Comparison of ENCODE assay signal across 8 cellular contexts in genomic region chr3:197554196-197554561, GRCh38. TPM values are rescaled to one million over a fixed set of nuclear protein-coding genes. Genes with fewer than 3 reads are reported as not detected.
DNase-seq lines count a peak whose midpoint lies in the region; ATAC-seq and TF ChIP-seq lines count a peak whose summit lies in the region.

No MANE protein-coding gene starts in this region.

- no peaks in the 10 kb centered on the region for H3K9me3 Mint-ChIP-seq in naive B cell

- H3K4me3 Mint-ChIP-seq in naive B cell = peak overlapping the region; percentile 85 to 95 (median 93)

- ATAC-seq in GM18502 (IDR thresholded peaks at IDR 0.05; ENCODE audit: poor library complexity, unreplicated experiment) (peak; percentile 1), HG03460 (IDR thresholded peaks at IDR 0.05; ENCODE audit: unreplicated experiment) (peak; percentile 1), naive B cell (ENCODE audit: low read depth in 2 of 2) (no peak), GM19328 (IDR thresholded peaks at IDR 0.05; ENCODE audit: unreplicated experiment) (no peak)

- no peaks in the 10 kb centered on the region for H3K36me3 Mint-ChIP-seq in naive B cell

- DNase-seq in cardiac fibroblast (ENCODE audit: low read depth in 2 of 2) (no peak), naive B cell (no peak), NCI-H524 treated with DMSO at 0.1 percent for 48 hours (lab: John Stamatoyannopoulos, UW) (no peak), foreskin melanocyte (no peak)
- DNase-seq in effector CD8-positive, alpha-beta T cell (lab: John Stamatoyannopoulos, UW) = no peak

- H3K4me1 Mint-ChIP-seq in naive B cell = peaks cover 10 to 24% (median 17%) of the 10 kb centered on the region in 3 donors

- peaks cover 8 to 14% (median 8%) of the 10 kb centered on the region in 3 donors for H3K27me3 Mint-ChIP-seq in naive B cell

- H3K27ac Mint-ChIP-seq in naive B cell = peak overlapping the region; percentile 57 to 93 (median 85)

- TF ChIP-seq CTCF in cardiac fibroblast (IDR thresholded peaks at IDR 0.05; ENCODE audit: low read depth, low read length) = no peak

- peak overlapping the region; percentile 38 to 82 for H3K4me3 ChIP-seq in cardiac fibroblast (replicated peaks in 1 of 2; ENCODE audit: low read depth in 2 of 2, low read length in 2 of 2)

RNA-seq across cellular contexts. Expression of gene BDH1, which starts 1.6 kb away (rescaled TPM):
- polyA plus RNA-seq in naive B cell (ENCODE audit: low read depth in 6 of 6) = 10 to 100 TPM; 13.9 to 25.1 (median 20.3) TPM

Comparison
In these comparisons a context has a peak if more than half of its experiments do, and no peak if none do; other contexts are left out.
1. ATAC-seq: peak in GM18502 (single experiment) and HG03460 (single experiment); none in naive B cell (0 of 2) and GM19328 (single experiment).